10 cellular contexts compared by ENCODE assay signal in the genomic region with DNA sequence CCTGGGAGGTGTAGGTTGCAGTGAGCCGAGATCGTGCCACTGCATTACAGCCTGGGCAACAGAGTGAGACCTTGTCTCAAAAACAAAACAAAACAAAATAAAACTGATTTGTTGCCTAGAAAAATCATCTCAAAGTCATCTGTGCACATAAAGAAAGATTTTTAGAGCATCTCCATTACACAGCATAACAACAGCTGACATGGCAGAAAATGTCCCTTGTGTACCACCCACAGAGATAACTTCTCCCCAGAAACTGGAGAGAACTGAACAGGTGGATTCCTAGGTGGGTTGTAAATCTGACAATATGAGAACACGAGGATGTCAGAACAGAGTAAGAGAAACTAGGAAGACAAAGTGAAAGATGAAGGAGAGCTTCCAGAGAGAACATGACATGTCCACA.
"Had no signal": no experiment of that assay in that cellular context is flagged by ENCODE, and none has a peak within 500 bp of the region (broad histone marks: within the 10 kb centered on the region; RNA-seq: fewer than 3 reads in every experiment).

No MANE protein-coding gene starts in this region.

- DNase-seq: GOT3, H7, HFFc6, Karpas-422, KBM-7 had no signal

- FAIRE-seq: HTR-8/SVneo had no signal

- H2AFZ ChIP-seq: GM23248 had no signal

- H3K4me3 Mint-ChIP-seq: HFFc6 had no signal

- H3K4me1 ChIP-seq: HAP-1 had no signal

- H3K9me3 ChIP-seq: HAP-1 had no signal

- H3K27ac ChIP-seq: GM23248, KMS-11 had no signal

- ATAC-seq: HCT116 had no signal

- H3K36me3 ChIP-seq: HAP-1 had no signal

- H3K4me2 ChIP-seq: KMS-11 had no signal

- H3K4me3 ChIP-seq: GM23248, HAP-1 had no signal

- H3K9ac ChIP-seq: GM23248, KMS-11 had no signal

- H3K27ac Mint-ChIP-seq: HFFc6 had no signal
